ENCODE assay signal across 14 cellular contexts in the genomic region with DNA sequence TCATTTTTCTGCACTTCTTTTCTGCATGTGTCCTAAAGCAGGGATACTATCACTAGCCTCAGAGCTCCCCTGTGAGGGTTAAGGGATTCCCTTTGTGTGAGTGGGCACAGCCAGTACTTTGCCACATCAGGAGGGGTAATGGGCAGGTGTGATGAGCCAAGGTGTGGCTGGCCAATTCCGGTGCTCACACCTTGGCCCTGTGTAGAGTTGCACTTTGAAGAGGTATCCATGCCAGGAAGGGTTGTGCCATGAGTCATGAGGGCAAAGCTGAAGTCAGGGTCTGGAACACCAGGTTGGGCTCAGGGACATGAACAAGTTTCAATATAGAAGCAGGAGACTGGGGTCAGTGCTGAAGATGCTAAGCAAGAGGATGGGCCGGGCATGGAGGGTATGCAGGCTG.
"Had no signal": no experiment of that assay in that cellular context is flagged by ENCODE, and none has a peak within 500 bp of the region (broad histone marks: within the 10 kb centered on the region; RNA-seq: fewer than 3 reads in every experiment).

No MANE protein-coding gene starts in this region.

- H3K36me3 ChIP-seq: esophagus squamous epithelium, left ventricle myocardium inferior, pancreas, upper lobe of left lung had no signal

- H3K9me3 Mint-ChIP-seq: activated CD4-positive, alpha-beta T cell treated with anti-CD3 and anti-CD28 coated beads, Interleukin-2, amount 10 ng/mL, durations not matched to agents 24 days and 14 days; activated T-helper 2 cell treated with anti-CD3 and anti-CD28 coated beads, Interferon-gamma antibody, Interleukin-2, Interleukin-4, amounts not matched to agents 10 μg/mL and 5 μg/mL and 100 μg/mL, durations not matched to agents 14 hours and 24 hours and 36 hours; T-helper 1 cell treated with Interleukin-12 subunit alpha and Interleukin-12 subunit beta and Interleukin-4 antibody, amounts not matched to agents 30 μg/mL and 1 μg/mL, for 36 hours had no signal

- H3K4me1 ChIP-seq: pancreas had no signal

- H3K4me1 Mint-ChIP-seq: activated CD4-positive, alpha-beta T cell treated with anti-CD3 and anti-CD28 coated beads, Interleukin-2, amount 10 ng/mL, durations not matched to agents 24 days and 14 days had no signal

- H3K4me3 Mint-ChIP-seq: activated CD4-positive, alpha-beta T cell treated with anti-CD3 and anti-CD28 coated beads, Interleukin-2, amount 10 ng/mL, durations not matched to agents 24 days and 14 days; T-helper 1 cell treated with Interleukin-12 subunit alpha and Interleukin-12 subunit beta and Interleukin-4 antibody, amounts not matched to agents 30 μg/mL and 1 μg/mL, for 36 hours had no signal

- H3K4me3 ChIP-seq: body of pancreas, esophagus squamous epithelium, left ventricle myocardium inferior, pancreas, upper lobe of left lung had no signal

- H3K27ac ChIP-seq: body of pancreas, esophagus squamous epithelium, left ventricle myocardium inferior, pancreas, upper lobe of left lung had no signal

- H3K27ac Mint-ChIP-seq: activated CD4-positive, alpha-beta T cell treated with anti-CD3 and anti-CD28 coated beads, Interleukin-2, amount 10 ng/mL, durations not matched to agents 24 days and 14 days; activated T-helper 2 cell treated with anti-CD3 and anti-CD28 coated beads, Interferon-gamma antibody, Interleukin-2, Interleukin-4, amounts not matched to agents 10 μg/mL and 5 μg/mL and 100 μg/mL, durations not matched to agents 14 hours and 24 hours and 36 hours; T-helper 1 cell treated with Interleukin-12 subunit alpha and Interleukin-12 subunit beta and Interleukin-4 antibody, amounts not matched to agents 30 μg/mL and 1 μg/mL, for 36 hours had no signal

- DNase-seq: activated CD4-positive, alpha-beta T cell treated with anti-CD3 and anti-CD28 coated beads, Interleukin-2, amount 10 ng/mL, durations not matched to agents 24 days and 14 days; activated CD8-positive, alpha-beta memory T cell treated with anti-CD3 and anti-CD28 coated beads for 24 hours; activated naive CD4-positive, alpha-beta T cell treated with anti-CD3 and anti-CD28 coated beads, Interleukin-2, amount 50 U/mL, for 16 hours; amniotic stem cell; esophagus squamous epithelium; foreskin fibroblast; left ventricle myocardium inferior; retina; upper lobe of left lung had no signal

- H3K9me3 ChIP-seq: body of pancreas, esophagus squamous epithelium, left ventricle myocardium inferior, pancreas, upper lobe of left lung had no signal

- ATAC-seq: body of pancreas, SK-N-SH treated with all-trans-retinoic acid at 6 μM for 48 hours had no signal

- H3K27me3 ChIP-seq: body of pancreas, esophagus squamous epithelium, pancreas, upper lobe of left lung had no signal
